In genomic region chr6:11744753-11745152, GRCh38 we compare ENCODE assay signal across 11 cellular contexts. TPM values are rescaled to one million over a fixed set of nuclear protein-coding genes. Genes with fewer than 3 reads are reported as not detected.
A peak's percentile ranks its signal among the peaks of the same experiment; 100 is the strongest.
DNase-seq lines count a peak whose midpoint lies in the region; ATAC-seq and TF ChIP-seq lines count a peak whose summit lies in the region.
"Had no signal": no experiment of that assay in that cellular context is flagged by ENCODE, and none has a peak within 500 bp of the region (broad histone marks: within the 10 kb centered on the region; RNA-seq: fewer than 3 reads in every experiment).

No MANE protein-coding gene starts in this region.

- no peak overlapping the region for H2BK120ac ChIP-seq in trophoblast cell (ENCODE audit: insufficient read depth, low read length, poor library complexity)

- H2AK5ac ChIP-seq in trophoblast cell (ENCODE audit: low read length) = no peak overlapping the region

- TF ChIP-seq CTCF in AG09319 (IDR thresholded peaks at IDR 0.05; ENCODE audit: low read depth, low read length) = no peak
- TF ChIP-seq CTCF in adrenal gland (IDR thresholded peaks at IDR 0.05) = no peak
- TF ChIP-seq CTCF in WTC11 (IDR thresholded peaks at IDR 0.05) = no peak

- H3K4me1 Mint-ChIP-seq in WTC11 = peaks cover 14% of the 10 kb centered on the region

- no peaks in the 10 kb centered on the region for H3K79me2 ChIP-seq in trophoblast cell (ENCODE audit: control insufficient read depth, insufficient read depth, low read length, poor library complexity)

- H3K4me1 ChIP-seq in adrenal gland (replicated peaks in 1 of 2) = no peaks in the 10 kb centered on the region
- H3K4me1 ChIP-seq in trophoblast cell (ENCODE audit: control insufficient read depth in 1 of 2, insufficient read depth in 2 of 2, low read length in 2 of 2) = no peaks in the 10 kb centered on the region
- H3K4me1 ChIP-seq: BE2C had no signal

- no peak overlapping the region for H3K14ac ChIP-seq in trophoblast cell (ENCODE audit: low read length)

- H3K36me3 ChIP-seq in adrenal gland (replicated peaks in 1 of 2) (no peaks in the 10 kb centered on the region), trophoblast cell (ENCODE audit: control insufficient read depth in 1 of 2, insufficient read depth in 2 of 2, low read length in 2 of 2) (no peaks in the 10 kb centered on the region)
- H3K36me3 ChIP-seq: BE2C had no signal

- H3K36me3 Mint-ChIP-seq in WTC11 = no peaks in the 10 kb centered on the region

- H3K9me3 ChIP-seq in adrenal gland (replicated peaks in 1 of 3) (no peaks in the 10 kb centered on the region), trophoblast cell (ENCODE audit: insufficient read depth, low read depth, low read length) (peaks cover 2% of the 10 kb centered on the region)
- H3K9me3 ChIP-seq: BE2C had no signal

- H2AFZ ChIP-seq in trophoblast cell (ENCODE audit: insufficient read depth, low read length, poor library complexity) = no peak overlapping the region

- no peak overlapping the region for H4K91ac ChIP-seq in trophoblast cell (ENCODE audit: low read depth, low read length)

- no peak overlapping the region for H3K18ac ChIP-seq in trophoblast cell (ENCODE audit: low read length)

- no peaks in the 10 kb centered on the region for H3K27me3 Mint-ChIP-seq in WTC11 (ENCODE audit: low read depth)

- no peak overlapping the region for H3K27ac Mint-ChIP-seq in WTC11

- H2BK5ac ChIP-seq in trophoblast cell (ENCODE audit: low read depth, low read length, poor library complexity) = no peak overlapping the region

- peaks cover 14% of the 10 kb centered on the region for H3K9me3 Mint-ChIP-seq in WTC11

- H3K27ac ChIP-seq in adrenal gland = peak overlapping the region in 2 of 5 donors; percentile 13 to 65
- no peak overlapping the region for H3K27ac ChIP-seq in trophoblast cell (ENCODE audit: low read depth, low read length)

- no peak overlapping the region for H4K8ac ChIP-seq in trophoblast cell (ENCODE audit: low read depth, low read length)

- no peaks in the 10 kb centered on the region for H3K27me3 ChIP-seq in adrenal gland
- no peaks in the 10 kb centered on the region for H3K27me3 ChIP-seq in trophoblast cell (ENCODE audit: insufficient read depth, low read length)

- ATAC-seq in Right ventricle myocardium superior (ENCODE audit: poor library complexity) (peak; percentile 94), HG02981 (IDR thresholded peaks at IDR 0.05; ENCODE audit: unreplicated experiment) (no peak), GM21576 (IDR thresholded peaks at IDR 0.05; ENCODE audit: unreplicated experiment) (no peak), HG03521 (IDR thresholded peaks at IDR 0.05; ENCODE audit: unreplicated experiment) (no peak), WTC11 (no peak)

- H3K4me3 ChIP-seq in adrenal gland (no peak overlapping the region), trophoblast cell (ENCODE audit: low read depth, low read length) (no peak overlapping the region)

- H3K4me2 ChIP-seq in trophoblast cell (ENCODE audit: low read length) = no peak overlapping the region

- no peak for TF ChIP-seq POLR2A in adrenal gland (IDR thresholded peaks at IDR 0.05)

- H2BK12ac ChIP-seq in trophoblast cell (ENCODE audit: low read length) = no peak overlapping the region

- H3K9ac ChIP-seq in trophoblast cell (ENCODE audit: low read length) = no peak overlapping the region

- CTCF ChIA-PET in WTC11 (lab: Charles Lee) = no interaction called here

- H3K4me3 Mint-ChIP-seq in WTC11 = no peak overlapping the region

- WGBS in adrenal gland, 4 donors = 45 to 63% (median 56%) methylated on average over 3 of the region's 3 CpGs
- no CpG with 5 or more reads among the region's 3 CpGs for WGBS in trophoblast cell (ENCODE audit: extremely low coverage, insufficient coverage, insufficient read length)

- H3K23ac ChIP-seq in trophoblast cell (ENCODE audit: low read length) = no peak overlapping the region

- POLR2A ChIA-PET in WTC11 (lab: Charles Lee) = no interaction called here

- no peaks in the 10 kb centered on the region for H3K79me1 ChIP-seq in trophoblast cell (ENCODE audit: low read length)

- DNase-seq in AG09319 (ENCODE audit: extremely low read depth, low read depth) (peak; percentile 78), adrenal gland (peak; percentile 51 to 84 (median 68)), Right ventricle myocardium superior (peak; percentile 63), trophoblast cell (peak; percentile 11 to 41), WTC11 (ENCODE audit: low spot score) (no peak)
- DNase-seq: activated CD4-positive, alpha-beta T cell treated with anti-CD3 and anti-CD28 coated beads, Interleukin-2, amount 50 U/mL, for 4 hours; BE2C; stimulated activated CD4-positive, alpha-beta T cell treated with anti-CD3 and anti-CD28 coated beads, Interleukin-1b, Interleukin-23, amount 100 ng/mL, for 48 hours had no signal

- H3K4ac ChIP-seq in trophoblast cell (ENCODE audit: low read depth, low read length) = no peak overlapping the region

- intact Hi-C loops in adrenal gland (cut with DNase I) = no loop called here
- intact Hi-C loops in Right ventricle myocardium superior (cut with DNase I) = no loop called here

- no peak overlapping the region for H4K12ac ChIP-seq in trophoblast cell (ENCODE audit: low read depth, low read length)

TF ChIP-seq in WTC11, 78 proteins besides CTCF, POLR2A, EP300 and RAD21 (continues in another document):
- TF ChIP-seq ZNF396 (CRISPR knock-in tag; IDR thresholded peaks at IDR 0.05; ENCODE audit: borderline replicate concordance) = no peak
- TF ChIP-seq ZBTB43 (CRISPR knock-in tag; IDR thresholded peaks at IDR 0.05) = no peak
- TF ChIP-seq NR1H2 (CRISPR knock-in tag; IDR thresholded peaks at IDR 0.05) = no peak
- TF ChIP-seq MAX (CRISPR knock-in tag; IDR thresholded peaks at IDR 0.05) = no peak
- TF ChIP-seq SP1 (CRISPR knock-in tag; conservative IDR thresholded peaks at IDR 0.05) = no peak
- no peak for TF ChIP-seq ERG (CRISPR knock-in tag; IDR thresholded peaks at IDR 0.05)
- no peak for TF ChIP-seq ZBTB21 (CRISPR knock-in tag; IDR thresholded peaks at IDR 0.05; ENCODE audit: borderline replicate concordance)
- no peak for TF ChIP-seq ZNF671 (CRISPR knock-in tag; IDR thresholded peaks at IDR 0.05)
- TF ChIP-seq AR (CRISPR knock-in tag; IDR thresholded peaks at IDR 0.05) = no peak

RNA-seq across cellular contexts. Expression of gene ADTRP, which starts 33.9 kb away (rescaled TPM):
- total RNA-seq in adrenal gland (1 to 10 TPM in 1 of 8 donors, under 1 TPM in 2, not detected in 5; 0.27 to 1.1 (median 0.84) TPM), Right ventricle myocardium superior (not detected), WTC11 (2021) (0.44 to 0.98 TPM (median 0.50 TPM) in 3 replicates)
- under 1 TPM; 0.20 to 0.56 (median 0.35) TPM for polyA plus RNA-seq in adrenal gland
- polyA plus RNA-seq in trophoblast cell (2013) = 1.7 and 2.0 TPM in 2 replicates
